ENCODE assay signal across 27 cellular contexts in genomic region chr9:84107081-84107480, GRCh38.
"Had no signal": no experiment of that assay in that cellular context is flagged by ENCODE, and none has a peak within 500 bp of the region (broad histone marks: within the 10 kb centered on the region; RNA-seq: fewer than 3 reads in every experiment).

No MANE protein-coding gene starts in this region.

- H3K27me3 ChIP-seq: right lobe of liver, thyroid gland had no signal

- H3K27ac Mint-ChIP-seq: nephron progenitor cell; stimulated activated effector memory CD8-positive, alpha-beta T cell treated with anti-CD3 and anti-CD28 coated beads, Interleukin-12 subunit alpha, Interleukin-12 subunit beta, amount 100 ng/mL, for 72 hours; stimulated activated naive B cell treated with anti-CD40 and anti-IgM and Interleukin-4, amounts not matched to agents 10 μg/mL and 1 μg/mL and 100 μg/mL, for 72 hours; stimulated activated naive CD8-positive, alpha-beta T cell treated with anti-CD3 and anti-CD28 coated beads, Interleukin-15, Interleukin-2, amounts not matched to agents 100 ng/mL and 50 ng/mL, for 24 hours had no signal

- H3K4me3 Mint-ChIP-seq: natural killer cell treated with Interleukin-12 subunit alpha and Interleukin-12 subunit beta and Interleukin-15 and Interleukin-18, amount 100 ng/mL, for 72 hours; nephron progenitor cell; neural crest cell; stimulated activated effector memory CD8-positive, alpha-beta T cell treated with anti-CD3 and anti-CD28 coated beads, Interleukin-12 subunit alpha, Interleukin-12 subunit beta, amount 100 ng/mL, for 72 hours; stimulated activated naive B cell treated with anti-CD40 and anti-IgM and Interleukin-4, amounts not matched to agents 10 μg/mL and 1 μg/mL and 100 μg/mL, for 72 hours; stimulated activated naive CD8-positive, alpha-beta T cell treated with anti-CD3 and anti-CD28 coated beads, Interleukin-15, Interleukin-2, amounts not matched to agents 100 ng/mL and 50 ng/mL, for 24 hours had no signal

- H3K9me3 Mint-ChIP-seq: natural killer cell treated with Interleukin-12 subunit alpha and Interleukin-12 subunit beta and Interleukin-15 and Interleukin-18, amount 100 ng/mL, for 72 hours; neural crest cell; stimulated activated effector memory CD8-positive, alpha-beta T cell treated with anti-CD3 and anti-CD28 coated beads, Interleukin-12 subunit alpha, Interleukin-12 subunit beta, amount 100 ng/mL, for 72 hours; stimulated activated naive CD8-positive, alpha-beta T cell treated with anti-CD3 and anti-CD28 coated beads, Interleukin-15, Interleukin-2, amounts not matched to agents 100 ng/mL and 50 ng/mL, for 24 hours had no signal

- H3K9me3 ChIP-seq: neutrophil, pancreas, prostate gland, right lobe of liver, sigmoid colon, stomach, thoracic aorta, thyroid gland, tibial nerve, upper lobe of left lung, vagina had no signal

- H3K4me1 ChIP-seq: pancreas, prostate gland, right lobe of liver, stomach, thyroid gland, upper lobe of left lung, vagina had no signal

- H3K4me3 ChIP-seq: pancreas, prostate gland, right lobe of liver, sigmoid colon, stomach, thoracic aorta, thyroid gland, tibial nerve, upper lobe of left lung, vagina had no signal

- DNase-seq: nephron progenitor cell; nucleus accumbens; pancreas; retina; right cardiac atrium; right lobe of liver; sigmoid colon; small intestine; stimulated activated CD4-positive, alpha-beta T cell treated with anti-CD3 and anti-CD28 coated beads, Interleukin-15, amount 100 ng/mL, for 24 hours; stimulated activated CD4-positive, alpha-beta T cell treated with anti-CD3 and anti-CD28 coated beads, Interleukin-2, amount 100 ng/mL, for 24 hours; stimulated activated CD4-positive, alpha-beta T cell treated with anti-CD3 and anti-CD28 coated beads, Interleukin-2, amount 100 ng/mL, for 48 hours; stimulated activated CD4-positive, alpha-beta T cell treated with anti-CD3 and anti-CD28 coated beads, Interleukin-4, amount 100 ng/mL, for 24 hours; stimulated activated naive B cell treated with anti-CD40 and anti-IgM and Interleukin-4, amounts not matched to agents 10 μg/mL and 1 μg/mL and 100 μg/mL, for 72 hours; stimulated activated naive CD4-positive, alpha-beta T cell treated with Interleukin-2 at 50 U/mL for 16 hours; stomach; thyroid gland; trophoblast cell; upper lobe of left lung had no signal

- H3K27ac ChIP-seq: neutrophil, pancreas, prostate gland, right lobe of liver, sigmoid colon, stomach, thoracic aorta, thyroid gland, tibial nerve, upper lobe of left lung, vagina had no signal

- H3K36me3 ChIP-seq: neutrophil, pancreas, prostate gland, right lobe of liver, sigmoid colon, stomach, thoracic aorta, thyroid gland, tibial nerve, upper lobe of left lung, vagina had no signal

- H3K36me3 Mint-ChIP-seq: natural killer cell treated with Interleukin-12 subunit alpha and Interleukin-12 subunit beta and Interleukin-15 and Interleukin-18, amount 100 ng/mL, for 72 hours; stimulated activated effector memory CD8-positive, alpha-beta T cell treated with anti-CD3 and anti-CD28 coated beads, Interleukin-12 subunit alpha, Interleukin-12 subunit beta, amount 100 ng/mL, for 72 hours; stimulated activated naive B cell treated with anti-CD40 and anti-IgM and Interleukin-4, amounts not matched to agents 10 μg/mL and 1 μg/mL and 100 μg/mL, for 72 hours had no signal

- ATAC-seq: natural killer cell treated with Interleukin-12 subunit alpha and Interleukin-12 subunit beta and Interleukin-15 and Interleukin-18, amount 100 ng/mL, for 72 hours; pancreas; right cardiac atrium; right lobe of liver; stimulated activated effector memory CD8-positive, alpha-beta T cell treated with anti-CD3 and anti-CD28 coated beads, Interleukin-12 subunit alpha, Interleukin-12 subunit beta, amount 100 ng/mL, for 72 hours; stimulated activated naive B cell treated with anti-CD40 and anti-IgM and Interleukin-4, amounts not matched to agents 10 μg/mL and 1 μg/mL and 100 μg/mL, for 72 hours had no signal
